Comparison of ENCODE assay signal across 26 cellular contexts in the genomic region with DNA sequence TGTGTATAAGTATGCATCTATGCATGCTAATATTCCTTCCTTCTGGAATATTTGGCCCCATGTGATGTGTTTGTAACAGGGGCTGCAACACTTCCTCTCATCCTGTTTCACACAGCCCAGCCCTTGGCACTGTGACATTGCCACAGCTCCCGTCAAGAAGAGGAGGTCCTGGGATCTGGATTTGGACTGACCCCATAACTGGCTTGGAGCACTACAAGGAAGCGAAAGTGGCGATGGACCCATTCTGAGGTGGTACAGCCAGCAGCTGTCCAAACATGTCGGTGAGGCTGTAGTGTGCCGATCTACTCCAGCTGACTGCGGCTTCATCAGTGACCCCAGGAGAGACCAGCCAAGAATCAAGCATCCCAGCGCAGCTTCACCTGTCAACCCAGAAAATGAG. TPM values are rescaled to one million over a fixed set of nuclear protein-coding genes. Genes with fewer than 3 reads are reported as not detected.
"Had no signal": no experiment of that assay in that cellular context is flagged by ENCODE, and none has a peak within 500 bp of the region (broad histone marks: within the 10 kb centered on the region; RNA-seq: fewer than 3 reads in every experiment).

No MANE protein-coding gene starts in this region.

- H3K4me1 ChIP-seq: colonic mucosa, foreskin keratinocyte, lower lobe of right lung, pancreas, right lobe of liver, suprapubic skin, transverse colon, upper lobe of right lung, uterus had no signal

- H3K27me3 ChIP-seq: colonic mucosa, foreskin keratinocyte, hepatocyte, neutrophil, pancreas, right lobe of liver, transverse colon, upper lobe of right lung, uterus had no signal

- H3K9me3 ChIP-seq: colonic mucosa, esophagus muscularis mucosa, lower lobe of right lung, neutrophil, pancreas, right lobe of liver, suprapubic skin, transverse colon, upper lobe of right lung, uterus had no signal

- H3K4me3 ChIP-seq: colonic mucosa, esophagus muscularis mucosa, hepatocyte, lower lobe of right lung, pancreas, right lobe of liver, suprapubic skin, transverse colon, upper lobe of right lung, uterus had no signal

- DNase-seq: colonic mucosa; dermis blood vessel endothelial cell; effector memory CD4-positive, alpha-beta T cell; foreskin keratinocyte; left ventricle myocardium superior; lower lobe of right lung; naive B cell; pancreas; right lobe of liver; small intestine; stimulated activated CD4-positive, alpha-beta T cell treated with anti-CD3 and anti-CD28 coated beads, Interleukin-12 subunit alpha, Interleukin-12 subunit beta, amount 100 ng/mL, for 4 hours; stimulated activated CD4-positive, alpha-beta T cell treated with anti-CD3 and anti-CD28 coated beads, Interleukin-1b, Interleukin-23, amount 100 ng/mL, for 48 hours; stimulated activated CD4-positive, alpha-beta T cell treated with anti-CD3 and anti-CD28 coated beads, Interleukin-4, amount 100 ng/mL, for 1 hour; stimulated activated CD8-positive, alpha-beta memory T cell treated with anti-CD3 and anti-CD28 coated beads, Interleukin-4, amount 100 ng/mL, for 48 hours; stimulated activated naive CD4-positive, alpha-beta T cell; stimulated activated naive CD8-positive, alpha-beta T cell treated with anti-CD3 and anti-CD28 coated beads, Interleukin-15, amount 100 ng/mL, for 72 hours; transverse colon; upper lobe of right lung; uterus had no signal

- ATAC-seq: foreskin keratinocyte; left ventricle myocardium superior; lower lobe of right lung; natural killer cell treated with Interleukin-12 subunit alpha and Interleukin-12 subunit beta and Interleukin-15 and Interleukin-18, amount 100 ng/mL, for 72 hours; pancreas; right lobe of liver; stimulated activated naive CD8-positive, alpha-beta T cell treated with anti-CD3 and anti-CD28 coated beads, Interleukin-15, amount 100 ng/mL, for 72 hours; upper lobe of right lung had no signal

- H3K27ac ChIP-seq: colonic mucosa, esophagus muscularis mucosa, foreskin keratinocyte, lower lobe of right lung, neutrophil, pancreas, right lobe of liver, suprapubic skin, transverse colon, upper lobe of right lung, uterus had no signal

- H3K36me3 ChIP-seq: colonic mucosa, esophagus muscularis mucosa, lower lobe of right lung, neutrophil, pancreas, right lobe of liver, suprapubic skin, transverse colon, upper lobe of right lung, uterus had no signal

RNA-seq across cellular contexts. Expression of gene SYNDIG1, which starts 18.2 kb away (rescaled TPM):
- total RNA-seq: endothelial cell of umbilical vein; esophagus muscularis mucosa; foreskin keratinocyte; mononuclear cell; natural killer cell treated with Interleukin-12 subunit alpha and Interleukin-12 subunit beta and Interleukin-15 and Interleukin-18, amount 100 ng/mL, for 72 hours; right lobe of liver; suprapubic skin; upper lobe of right lung had no signal
- polyA plus RNA-seq: endothelial cell of umbilical vein, foreskin keratinocyte had no signal
